ENCODE assay signal across 1 cellular context in genomic region chr19:46713781-46714522, GRCh38.
TF ChIP-seq lines count a peak whose summit lies in the region.

No MANE protein-coding gene starts in this region.

TF ChIP-seq in IMR-90, 13 proteins besides CTCF, POLR2A, EP300 and RAD21 (continued from another document):
- no peak for TF ChIP-seq USF2 (IDR thresholded peaks at IDR 0.05; ENCODE audit: low read depth, low read length)
TF ChIP-seq in IMR-90: peak in this region for 1.
